1 cellular context compared by ENCODE assay signal in genomic region chr2:76866464-76866863, GRCh38.
TF ChIP-seq lines count a peak whose summit lies in the region.

No MANE protein-coding gene starts in this region.

TF ChIP-seq in neural cell, 6 proteins besides CTCF, POLR2A, EP300 and RAD21:
- TF ChIP-seq REST (IDR thresholded peaks at IDR 0.05; ENCODE audit: borderline replicate concordance): no peak
- no peak for TF ChIP-seq TAF1 (IDR thresholded peaks at IDR 0.05; ENCODE audit: low read depth)
- no peak for TF ChIP-seq MXI1 (conservative IDR thresholded peaks at IDR 0.05; ENCODE audit: poor library complexity, severe bottlenecking)
- no peak for TF ChIP-seq SMC3 (conservative IDR thresholded peaks at IDR 0.05; ENCODE audit: poor library complexity)
- TF ChIP-seq EZH2 (IDR thresholded peaks at IDR 0.05; ENCODE audit: borderline replicate concordance, insufficient read depth, low read length, poor library complexity, severe bottlenecking): no peak
- peak; percentile 79 for TF ChIP-seq POLR2AphosphoS5 (IDR thresholded peaks at IDR 0.05)
TF ChIP-seq in neural cell: peak in this region for 1.
